21 cellular contexts compared by ENCODE assay signal in the genomic region with DNA sequence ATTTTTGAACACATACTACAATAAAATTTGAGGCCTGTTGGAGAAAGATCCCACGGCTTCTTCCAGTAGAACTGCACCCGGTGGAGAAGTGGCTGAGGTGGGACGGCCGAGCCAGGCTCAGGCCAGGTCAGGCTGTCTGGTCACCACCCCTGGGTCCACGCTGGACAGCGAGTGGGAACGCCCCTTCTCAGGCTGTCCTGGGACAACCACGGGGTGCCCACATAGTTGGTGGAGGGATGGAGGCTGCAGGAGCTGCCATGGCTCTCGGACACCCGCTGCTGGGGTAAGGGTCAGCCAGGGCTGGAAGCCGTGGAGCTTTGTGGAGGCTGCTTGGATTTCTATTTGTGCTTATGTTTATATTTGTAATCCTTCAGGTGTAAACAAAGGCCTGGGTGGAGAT.
"Had no signal": no experiment of that assay in that cellular context is flagged by ENCODE, and none has a peak within 500 bp of the region (broad histone marks: within the 10 kb centered on the region; RNA-seq: fewer than 3 reads in every experiment).

No MANE protein-coding gene starts in this region.

- H3K4me2 ChIP-seq: smooth muscle cell had no signal

- ATAC-seq: activated T-cell treated with anti-CD3 and anti-CD28 coated beads, Interleukin-2, amount 50 U/mL, for 4 hours; heart right ventricle; right lobe of liver had no signal

- H3K27ac ChIP-seq: epithelial cell of prostate, heart right ventricle, right lobe of liver, upper lobe of left lung had no signal

- H3K9me3 ChIP-seq: heart right ventricle, right lobe of liver, upper lobe of left lung had no signal

- H3K27me3 Mint-ChIP-seq: activated naive CD8-positive, alpha-beta T cell treated with anti-CD3 and anti-CD28 coated beads, Interleukin-2, amount 10 ng/mL, durations not matched to agents 7 days and 5 days had no signal

- H3K27ac Mint-ChIP-seq: activated naive CD4-positive, alpha-beta T cell treated with anti-CD3 and anti-CD28 coated beads for 36 hours; activated naive CD8-positive, alpha-beta T cell treated with anti-CD3 and anti-CD28 coated beads, Interleukin-2, amount 10 ng/mL, durations not matched to agents 7 days and 5 days; activated T-helper 2 cell treated with anti-CD3 and anti-CD28 coated beads, Interferon-gamma antibody, Interleukin-2, Interleukin-4, amounts not matched to agents 10 μg/mL and 5 μg/mL and 100 μg/mL, durations not matched to agents 14 hours and 24 hours and 36 hours; endodermal cell; nephron progenitor cell had no signal

- H3K4me1 Mint-ChIP-seq: activated naive CD8-positive, alpha-beta T cell treated with anti-CD3 and anti-CD28 coated beads, Interleukin-2, amount 10 ng/mL, durations not matched to agents 7 days and 5 days; endodermal cell had no signal

- H3K36me3 ChIP-seq: right lobe of liver had no signal

- H3K4me1 ChIP-seq: heart right ventricle, right lobe of liver, upper lobe of left lung had no signal

- H3K27me3 ChIP-seq: right lobe of liver, upper lobe of left lung had no signal

- H3K4me3 ChIP-seq: heart right ventricle, right lobe of liver, smooth muscle cell, upper lobe of left lung had no signal

- H3K9me3 Mint-ChIP-seq: activated naive CD4-positive, alpha-beta T cell treated with anti-CD3 and anti-CD28 coated beads for 36 hours; activated naive CD8-positive, alpha-beta T cell treated with anti-CD3 and anti-CD28 coated beads, Interleukin-2, amount 10 ng/mL, durations not matched to agents 7 days and 5 days; endodermal cell; nephron progenitor cell had no signal

- H3K4me3 Mint-ChIP-seq: activated naive CD4-positive, alpha-beta T cell treated with anti-CD3 and anti-CD28 coated beads for 36 hours; activated naive CD8-positive, alpha-beta T cell treated with anti-CD3 and anti-CD28 coated beads, Interleukin-2, amount 10 ng/mL, durations not matched to agents 7 days and 5 days; activated T-cell treated with anti-CD3 and anti-CD28 coated beads, Interleukin-2, amount 50 U/mL, for 4 hours; endodermal cell; nephron progenitor cell had no signal

- DNase-seq: activated CD8-positive, alpha-beta memory T cell treated with anti-CD3 and anti-CD28 coated beads, Interleukin-2, amount 50 U/mL, for 48 hours; activated naive CD4-positive, alpha-beta T cell treated with anti-CD3 and anti-CD28 coated beads for 36 hours; activated naive CD8-positive, alpha-beta T cell treated with anti-CD3 and anti-CD28 coated beads, Interleukin-2, amount 10 ng/mL, durations not matched to agents 7 days and 5 days; activated T-cell treated with anti-CD3 and anti-CD28 coated beads, Interleukin-2, amount 50 U/mL, for 4 hours; amygdala; cortex of kidney; endodermal cell; heart right ventricle; islet precursor cell; midbrain; nephron progenitor cell; nucleus accumbens; stimulated activated CD4-positive, alpha-beta T cell treated with anti-CD3 and anti-CD28 coated beads, Interleukin-2, amount 100 ng/mL, for 48 hours; stimulated activated CD8-positive, alpha-beta memory T cell treated with anti-CD3 and anti-CD28 coated beads, Interleukin-4, amount 100 ng/mL, for 48 hours; stimulated activated naive CD4-positive, alpha-beta T cell; T-helper 9 cell; upper lobe of left lung had no signal
